In the genomic region with DNA sequence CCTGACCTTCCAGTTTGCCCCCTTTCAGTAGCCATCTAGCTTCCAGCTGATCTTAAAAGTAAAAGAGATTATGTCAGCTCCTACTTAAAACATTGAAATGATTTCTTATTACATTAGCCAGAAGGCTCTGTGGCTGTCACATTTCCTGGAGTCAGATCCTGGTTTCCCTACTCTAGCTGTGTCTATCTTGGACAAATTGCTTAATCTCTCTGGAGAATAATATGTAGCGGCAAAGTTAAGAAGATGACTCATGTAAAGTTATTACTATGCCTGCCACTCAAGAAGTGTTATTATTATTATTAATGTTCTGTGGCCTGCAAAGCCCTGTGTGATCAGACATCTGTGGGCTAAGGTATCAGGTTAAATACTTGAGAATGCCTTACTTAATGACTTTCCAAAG, we compare ENCODE assay signal across 11 cellular contexts.
"Had no signal": no experiment of that assay in that cellular context is flagged by ENCODE, and none has a peak within 500 bp of the region (broad histone marks: within the 10 kb centered on the region; RNA-seq: fewer than 3 reads in every experiment).

No MANE protein-coding gene starts in this region.

- H3K9me3 ChIP-seq: mucosa of descending colon, thoracic aorta, vagina had no signal

- ATAC-seq: mucosa of descending colon, natural killer cell had no signal

- H3K36me3 ChIP-seq: thoracic aorta, vagina had no signal

- H3K4me3 ChIP-seq: lung, mucosa of descending colon, thoracic aorta, vagina had no signal

- H3K27me3 ChIP-seq: vagina had no signal

- H3K27ac ChIP-seq: thoracic aorta, vagina had no signal

- DNase-seq: activated B cell treated with CpG ODN at 0.5 μM for 24 hours; activated CD4-positive, alpha-beta T cell treated with anti-CD3 and anti-CD28 coated beads, Interleukin-2, amount 10 ng/mL, durations not matched to agents 24 days and 14 days; activated naive CD4-positive, alpha-beta T cell treated with anti-CD3 and anti-CD28 coated beads for 36 hours; mucosa of descending colon; natural killer cell; stimulated activated CD4-positive, alpha-beta T cell treated with anti-CD3 and anti-CD28 coated beads, Interleukin-4, amount 100 ng/mL, for 1 hour; stimulated activated CD8-positive, alpha-beta memory T cell treated with anti-CD3 and anti-CD28 coated beads, Interleukin-4, amount 100 ng/mL, for 48 hours; T-helper 2 cell had no signal

- H3K4me1 ChIP-seq: vagina had no signal
